Comparison of ENCODE assay signal across 1 cellular context in the genomic region with DNA sequence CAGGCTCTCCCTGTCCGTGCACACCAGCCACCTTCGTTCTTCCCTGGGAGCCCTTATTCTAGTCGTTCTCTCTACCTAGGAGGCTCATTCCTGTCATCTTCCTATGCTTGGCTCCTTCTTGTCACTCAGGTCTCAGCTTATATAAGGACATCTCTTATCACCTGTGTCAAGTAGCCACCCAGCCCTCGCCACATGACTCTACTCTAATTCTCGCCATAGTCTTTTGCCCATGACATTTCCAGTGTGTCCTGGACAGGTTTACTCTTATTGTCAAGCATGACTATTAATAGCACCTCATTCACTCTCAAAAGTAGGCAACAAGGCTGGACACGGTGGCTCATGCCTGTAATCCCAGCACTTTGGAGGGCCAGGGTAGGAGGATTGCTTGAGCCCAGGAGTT.
TF ChIP-seq lines count a peak whose summit lies in the region.

No MANE protein-coding gene starts in this region.

TF ChIP-seq in K562, 482 proteins besides CTCF, POLR2A, EP300 and RAD21 (continued from another document):
- TF ChIP-seq ZBTB2 (IDR thresholded peaks at IDR 0.05): no peak
